ENCODE assay signal across 15 cellular contexts in the genomic region with DNA sequence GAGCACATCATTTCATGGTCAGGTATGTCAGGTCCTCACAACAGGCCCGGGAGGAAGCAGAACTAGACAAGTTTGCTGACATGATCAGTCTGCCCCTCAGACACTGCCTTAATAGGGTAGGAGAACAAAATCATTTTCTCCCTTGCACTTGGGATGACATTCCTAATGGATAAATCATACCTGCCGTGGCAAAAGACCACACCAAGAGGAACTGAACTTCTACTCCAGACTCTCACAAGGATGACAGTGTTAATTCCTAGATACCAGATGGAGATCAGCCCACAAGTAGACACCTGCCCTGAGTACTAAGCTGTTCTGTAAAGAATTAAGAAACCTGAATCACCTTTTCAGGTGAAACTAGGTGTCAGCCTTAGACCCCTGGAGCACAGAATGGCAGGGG. TPM values are rescaled to one million over a fixed set of nuclear protein-coding genes. Genes with fewer than 3 reads are reported as not detected.
DNase-seq lines count a peak whose midpoint lies in the region; ATAC-seq and TF ChIP-seq lines count a peak whose summit lies in the region.
"Had no signal": no experiment of that assay in that cellular context is flagged by ENCODE, and none has a peak within 500 bp of the region (broad histone marks: within the 10 kb centered on the region; RNA-seq: fewer than 3 reads in every experiment).

No MANE protein-coding gene starts in this region.

- H3K4me1 ChIP-seq in cardiac muscle cell (ENCODE audit: low read depth) (no peaks in the 10 kb centered on the region), vagina (peaks cover 98% of the 10 kb centered on the region)

- no peak for TF ChIP-seq POLR2A in vagina (IDR thresholded peaks at IDR 0.05)

- no peak overlapping the region for H3K4me3 Mint-ChIP-seq in activated CD4-positive, alpha-beta memory T cell treated with anti-CD3 and anti-CD28 coated beads for 36 hours
- H3K4me3 Mint-ChIP-seq: CD14-positive monocyte, type B pancreatic cell had no signal

- POLR2A ChIA-PET in activated CD4-positive, alpha-beta memory T cell treated with anti-CD3 and anti-CD28 coated beads for 36 hours (lab: Charles Lee), result interaction anchor here (1.4 to 3.0 kb wide), 3 partner anchors 10 to 21 kb away, joined by 4 to 18 read pairs (median 5); a partner anchor contains a TSS

- H3K4me1 Mint-ChIP-seq in activated CD4-positive, alpha-beta memory T cell treated with anti-CD3 and anti-CD28 coated beads for 36 hours (ENCODE audit: low read depth), result peaks cover 94% of the 10 kb centered on the region

- TF ChIP-seq CTCF in cardiac muscle cell (IDR thresholded peaks at IDR 0.05; ENCODE audit: low read depth, low read length), result no peak
- TF ChIP-seq CTCF in vagina (IDR thresholded peaks at IDR 0.05), result no peak

- H3K27me3 ChIP-seq in cardiac muscle cell (no peaks in the 10 kb centered on the region), vagina (no peaks in the 10 kb centered on the region)

- H3K36me3 Mint-ChIP-seq in activated CD4-positive, alpha-beta memory T cell treated with anti-CD3 and anti-CD28 coated beads for 36 hours, result peaks cover 61% of the 10 kb centered on the region

- H3K4me3 ChIP-seq in cardiac muscle cell (no peak overlapping the region), vagina (no peak overlapping the region)

- intact Hi-C loops in cardiac septum (cut with DNase I), result no loop called here
- intact Hi-C loops in activated CD4-positive, alpha-beta memory T cell treated with anti-CD3 and anti-CD28 coated beads for 36 hours (cut with micrococcal nuclease), result no loop called here
- intact Hi-C loops in vagina (cut with DNase I), result no loop called here

- H3K36me3 ChIP-seq in cardiac muscle cell (no peaks in the 10 kb centered on the region), vagina (peaks cover 0 to 22% of the 10 kb centered on the region in 2 donors)

- ATAC-seq in HG02981 (IDR thresholded peaks at IDR 0.05; ENCODE audit: unreplicated experiment), result no peak

- H3K27ac Mint-ChIP-seq in activated CD4-positive, alpha-beta memory T cell treated with anti-CD3 and anti-CD28 coated beads for 36 hours, result peak overlapping the region; percentile 55
- H3K27ac Mint-ChIP-seq: type B pancreatic cell had no signal

- DNase-seq in cardiac muscle cell (ENCODE audit: low read depth in 1 of 2, low spot score in 1 of 2) (peak in 1 of 2 donors; percentile 20), cardiac septum (ENCODE audit: low spot score) (no peak), iris pigment epithelial cell (ENCODE audit: low read depth) (peak; percentile 47), vagina (ENCODE audit: extremely low spot score in 2 of 2) (peak in 1 of 2 donors; percentile 40), NCI-H1092 treated with DMSO at 0.1 percent for 48 hours (lab: John Stamatoyannopoulos, UW) (no peak)
- DNase-seq in activated CD4-positive, alpha-beta memory T cell treated with anti-CD3 and anti-CD28 coated beads for 36 hours, result peak; percentile 5
- DNase-seq in stimulated activated naive CD4-positive, alpha-beta T cell treated with Interleukin-2 at 50 U/mL for 16 hours (lab: John Stamatoyannopoulos, UW), result no peak
- DNase-seq: aorta, kidney, NCI-H1417 treated with DMSO at 0.1 percent for 48 hours had no signal

- H3K27ac ChIP-seq in cardiac muscle cell (peak overlapping the region; percentile 7), vagina (peak overlapping the region; percentile 63)

- H3K9me3 ChIP-seq in cardiac muscle cell (ENCODE audit: low read depth) (no peaks in the 10 kb centered on the region), vagina (no peaks in the 10 kb centered on the region)

- no peaks in the 10 kb centered on the region for H3K27me3 Mint-ChIP-seq in activated CD4-positive, alpha-beta memory T cell treated with anti-CD3 and anti-CD28 coated beads for 36 hours
- H3K27me3 Mint-ChIP-seq: type B pancreatic cell had no signal

- CTCF ChIA-PET in activated CD4-positive, alpha-beta memory T cell treated with anti-CD3 and anti-CD28 coated beads for 36 hours (lab: Charles Lee), result interaction anchor here (0.7 to 1.0 kb wide), 2 partner anchors 20 to 22 kb away, joined by 3 to 4 read pairs; no protein-coding TSS in a partner anchor

- no peaks in the 10 kb centered on the region for H3K9me3 Mint-ChIP-seq in activated CD4-positive, alpha-beta memory T cell treated with anti-CD3 and anti-CD28 coated beads for 36 hours
- H3K9me3 Mint-ChIP-seq: CD14-positive monocyte, type B pancreatic cell had no signal

RNA-seq across cellular contexts. Expression of a gene that starts 19.5 kb away (rescaled TPM):
- total RNA-seq in cardiac muscle cell, result 39.6 and 65.7 TPM in 2 replicates
- polyA plus RNA-seq in cardiac muscle cell, result 49.7 and 66.0 TPM in 2 replicates
- total RNA-seq in cardiac septum, result 34.4 TPM
- 10 to 100 TPM; 74.0 to 74.9 TPM for total RNA-seq in activated CD4-positive, alpha-beta memory T cell treated with anti-CD3 and anti-CD28 coated beads for 36 hours
- total RNA-seq in vagina, result 71.0 TPM

RNA-seq across cellular contexts. Expression of a gene that starts 39.8 kb away (rescaled TPM):
- total RNA-seq in cardiac muscle cell, result 0.18 TPM in 1 of 2 replicates, not detected in the other
- 0.44 and 0.55 TPM in 2 replicates for polyA plus RNA-seq in cardiac muscle cell
- 0.19 TPM for total RNA-seq in cardiac septum
- not detected for total RNA-seq in activated CD4-positive, alpha-beta memory T cell treated with anti-CD3 and anti-CD28 coated beads for 36 hours
- total RNA-seq in vagina, result not detected
- total RNA-seq: epithelial cell of proximal tubule, omental fat pad had no signal
- polyA plus RNA-seq: aorta, CD14-positive monocyte had no signal

Comparison
In these comparisons a context has a peak if more than half of its experiments do, and no peak if none do; other contexts are left out.
1. DNase-seq: peak in activated CD4-positive, alpha-beta memory T cell treated with anti-CD3 and anti-CD28 coated beads for 36 hours (single experiment) and iris pigment epithelial cell (single experiment); none in cardiac septum (single experiment), NCI-H1092 treated with DMSO at 0.1 percent for 48 hours (single experiment) and stimulated activated naive CD4-positive, alpha-beta T cell treated with Interleukin-2 at 50 U/mL for 16 hours (single experiment).